ENCODE assay signal across 9 cellular contexts in the genomic region with DNA sequence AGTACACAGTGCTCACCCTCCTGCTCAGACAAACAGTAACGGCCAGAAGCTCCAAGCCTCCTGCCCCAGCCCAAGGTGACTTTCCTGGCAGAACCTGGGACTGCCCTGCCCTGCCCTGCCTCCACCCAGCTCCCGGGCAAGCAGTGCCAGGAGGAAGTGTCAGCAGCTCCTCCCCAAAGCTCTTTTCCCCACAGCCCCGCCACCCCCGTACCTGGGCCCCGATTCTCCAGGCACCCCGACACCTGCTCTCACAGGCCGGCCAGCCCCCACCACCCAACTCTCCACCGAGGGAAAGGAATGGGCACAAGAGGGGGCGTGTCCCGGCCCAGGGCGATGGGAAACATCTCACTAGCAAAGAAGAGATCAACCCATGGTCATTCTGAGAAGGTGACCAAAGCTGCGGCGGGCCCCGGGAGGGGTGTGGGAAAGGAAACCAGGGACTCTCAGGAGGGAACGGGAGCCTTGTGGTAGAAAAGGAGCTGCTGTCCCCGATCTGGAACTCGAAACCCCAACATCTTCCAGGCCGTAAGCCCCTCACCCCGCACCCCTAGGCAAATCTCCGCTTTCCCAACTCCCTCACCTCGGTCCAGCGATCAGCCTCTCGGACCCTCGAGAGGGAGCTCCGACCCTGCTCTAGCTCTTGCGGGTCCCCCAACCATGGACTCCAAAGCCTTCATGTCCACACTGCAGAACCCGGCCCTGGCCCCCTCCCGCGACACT. TPM values are rescaled to one million over a fixed set of nuclear protein-coding genes. Genes with fewer than 3 reads are reported as not detected.
DNase-seq lines count a peak whose midpoint lies in the region; ATAC-seq and TF ChIP-seq lines count a peak whose summit lies in the region.
"Had no signal": no experiment of that assay in that cellular context is flagged by ENCODE, and none has a peak within 500 bp of the region (broad histone marks: within the 10 kb centered on the region; RNA-seq: fewer than 3 reads in every experiment).

No MANE protein-coding gene starts in this region.

- H3K27me3 ChIP-seq in tibial nerve = no peaks in the 10 kb centered on the region

- WGBS in tibial nerve, 2 donors = 2 to 8% methylated on average over 26 to 29 of the region's 29 CpGs

- H3K9me3 Mint-ChIP-seq in activated CD4-positive, alpha-beta T cell treated with anti-CD3 and anti-CD28 coated beads for 36 hours (ENCODE audit: low read depth) = no peaks in the 10 kb centered on the region
- no peaks in the 10 kb centered on the region for H3K9me3 Mint-ChIP-seq in MCF 10A (ENCODE audit: unreplicated experiment)

- CTCF ChIA-PET in activated CD4-positive, alpha-beta T cell treated with anti-CD3 and anti-CD28 coated beads for 36 hours (lab: Charles Lee) = interaction anchor here (0.8 to 1.2 kb wide), 2 partner anchors 17 to 129 kb away, joined by 5 to 10 read pairs; no protein-coding TSS in a partner anchor
- CTCF ChIA-PET in MCF 10A (lab: Yijun Ruan, JAX) = interaction anchor here (0.6 to 2.1 kb wide), 11 partner anchors 12 to 504 kb away, joined by 3 to 26 read pairs (median 3); no protein-coding TSS in a partner anchor

- peak overlapping the region; percentile 49 to 93 (median 86) for H3K4me3 ChIP-seq in tibial nerve

- H3K9me3 ChIP-seq in tibial nerve = no peaks in the 10 kb centered on the region

- no peak for TF ChIP-seq EP300 in tibial nerve (IDR thresholded peaks at IDR 0.05)

- peaks cover 6% of the 10 kb centered on the region for H3K4me1 Mint-ChIP-seq in activated CD4-positive, alpha-beta T cell treated with anti-CD3 and anti-CD28 coated beads for 36 hours
- peaks cover 42% of the 10 kb centered on the region for H3K4me1 Mint-ChIP-seq in MCF 10A (ENCODE audit: insufficient read depth, unreplicated experiment)

- no peak for DNase-seq in activated CD4-positive, alpha-beta T cell treated with anti-CD3 and anti-CD28 coated beads for 36 hours
- no peak for DNase-seq in activated CD4-positive, alpha-beta T cell treated with anti-CD3 and anti-CD28 coated beads for 48 hours
- no peak for DNase-seq in MCF 10A (ENCODE audit: unreplicated experiment)
- DNase-seq in left colon = peak; percentile 79 to 85
- no peak for DNase-seq in tibial nerve (ENCODE audit: low spot score in 2 of 2)
- no peak for DNase-seq in HuH-7 (ENCODE audit: low spot score)
- DNase-seq in activated CD4-positive, alpha-beta T cell treated with anti-CD3 and anti-CD28 coated beads for 1 hour = no peak

- intact Hi-C loops in activated CD4-positive, alpha-beta T cell treated with anti-CD3 and anti-CD28 coated beads for 36 hours (cut with DNase I, micrococcal nuclease) = loop anchor here in 1 of 2 experiments (5.0 kb wide), 1 partner anchor 137 kb away; no protein-coding TSS in a partner anchor
- intact Hi-C loops in MCF 10A (cut with micrococcal nuclease) = loop anchor here (1.0 kb wide), 1 partner anchor 55 kb away; no protein-coding TSS in a partner anchor
- intact Hi-C loops in left colon (cut with DNase I, micrococcal nuclease) = no loop called here

- TF ChIP-seq POLR2A in tibial nerve (IDR thresholded peaks at IDR 0.05) = no peak

- H3K36me3 ChIP-seq in tibial nerve = no peaks in the 10 kb centered on the region

- ATAC-seq in activated CD4-positive, alpha-beta T cell treated with anti-CD3 and anti-CD28 coated beads for 36 hours = peak; percentile 8
- peak; percentile 68 for ATAC-seq in left colon
- ATAC-seq in GM21576 (IDR thresholded peaks at IDR 0.05; ENCODE audit: unreplicated experiment) = no peak

- POLR2A ChIA-PET in activated CD4-positive, alpha-beta T cell treated with anti-CD3 and anti-CD28 coated beads for 36 hours (lab: Charles Lee) = no interaction called here
- POLR2A ChIA-PET in MCF 10A (lab: Yijun Ruan, JAX) = interaction anchor here (0.6 to 4.4 kb wide), 29 partner anchors 10 to 315 kb away, joined by 3 to 106 read pairs (median 4); partner anchors contain the start of gene CFDP1

- H3K36me3 Mint-ChIP-seq in activated CD4-positive, alpha-beta T cell treated with anti-CD3 and anti-CD28 coated beads for 36 hours (ENCODE audit: low read depth) = no peaks in the 10 kb centered on the region
- peaks cover 12% of the 10 kb centered on the region for H3K36me3 Mint-ChIP-seq in MCF 10A (ENCODE audit: insufficient read depth, unreplicated experiment)

- H3K27ac ChIP-seq in tibial nerve = peak overlapping the region; percentile 68 to 99 (median 95)

- TF ChIP-seq CTCF in MCF 10A (IDR thresholded peaks at IDR 0.05; ENCODE audit: unreplicated experiment) (no peak), tibial nerve (IDR thresholded peaks at IDR 0.05) (no peak)

- H3K27ac Mint-ChIP-seq in activated CD4-positive, alpha-beta T cell treated with anti-CD3 and anti-CD28 coated beads for 36 hours = no peak overlapping the region
- peak overlapping the region; percentile 82 for H3K27ac Mint-ChIP-seq in MCF 10A (ENCODE audit: low read depth, unreplicated experiment)

- peak overlapping the region; percentile 13 for H3K4me3 Mint-ChIP-seq in activated CD4-positive, alpha-beta T cell treated with anti-CD3 and anti-CD28 coated beads for 36 hours
- peak overlapping the region; percentile 75 for H3K4me3 Mint-ChIP-seq in MCF 10A (ENCODE audit: unreplicated experiment)

- peaks cover 3 to 97% (median 85%) of the 10 kb centered on the region in 4 donors for H3K4me1 ChIP-seq in tibial nerve

- H3K27me3 Mint-ChIP-seq in activated CD4-positive, alpha-beta T cell treated with anti-CD3 and anti-CD28 coated beads for 36 hours = peaks cover 25% of the 10 kb centered on the region
- no peaks in the 10 kb centered on the region for H3K27me3 Mint-ChIP-seq in MCF 10A (ENCODE audit: insufficient read depth, unreplicated experiment)

- BruUV-seq in MCF 10A (replicated peaks; lab: Mats Ljungman, UMichigan) = no TSS peak

RNA-seq across cellular contexts. Expression of gene BCAR1, which starts 1.2 kb away (rescaled TPM):
- 1 to 10 TPM in 1 of 2 experiments, under 1 TPM in 1; 0.98 to 1.7 TPM for total RNA-seq in activated CD4-positive, alpha-beta T cell treated with anti-CD3 and anti-CD28 coated beads for 36 hours
- total RNA-seq in MCF 10A (2022) (58.6 and 68.1 TPM in 2 replicates), left colon (100 to 1,000 TPM; 139 to 145 TPM), tibial nerve (10 to 100 TPM; 41.0 to 57.3 (median 42.9) TPM)

RNA-seq across cellular contexts. Expression of gene CTRB1, which starts 31.5 kb away (rescaled TPM):
- total RNA-seq in activated CD4-positive, alpha-beta T cell treated with anti-CD3 and anti-CD28 coated beads for 36 hours = not detected
- total RNA-seq in MCF 10A (2022) (not detected in 2 replicates), left colon (1 to 10 TPM in 1 of 2 donors, not detected in 1; 2.4 TPM), tibial nerve (10 to 100 TPM in 1 of 4 donors, 1 to 10 TPM in 2, under 1 TPM in 1; 0.59 to 24.3 (median 1.2) TPM)
- total RNA-seq: pulmonary artery endothelial cell had no signal

RNA-seq across cellular contexts. Expression of gene CTRB2, which starts 43.3 kb away (rescaled TPM):
- total RNA-seq in activated CD4-positive, alpha-beta T cell treated with anti-CD3 and anti-CD28 coated beads for 36 hours = not detected
- not detected in 2 replicates for total RNA-seq in MCF 10A (2022)
- 1 to 10 TPM in 1 of 2 donors, not detected in 1; 6.1 TPM for total RNA-seq in left colon
- 10 to 100 TPM in 3 of 4 donors, 1 to 10 TPM in 1; 4.2 to 45.0 (median 15.5) TPM for total RNA-seq in tibial nerve
- total RNA-seq: pulmonary artery endothelial cell had no signal

Comparison
In these comparisons a context has a peak if more than half of its experiments do, and no peak if none do; other contexts are left out.
1. DNase-seq: peak in left colon (2 of 2); none in activated CD4-positive, alpha-beta T cell treated with anti-CD3 and anti-CD28 coated beads for 36 hours (single experiment), activated CD4-positive, alpha-beta T cell treated with anti-CD3 and anti-CD28 coated beads for 48 hours (single experiment), MCF 10A (single experiment), tibial nerve (0 of 2), HuH-7 (single experiment) and activated CD4-positive, alpha-beta T cell treated with anti-CD3 and anti-CD28 coated beads for 1 hour (single experiment).
2. RNA of gene BCAR1, which starts 1.2 kb away (total RNA-seq): 139 to 145 TPM in left colon, 58.6 to 68.1 TPM in MCF 10A and 41.0 to 57.3 TPM in tibial nerve; 0.98 to 1.7 TPM in activated CD4-positive, alpha-beta T cell treated with anti-CD3 and anti-CD28 coated beads for 36 hours; every median in the first group is over 10 times any median in the second.